Comparison of ENCODE assay signal across 18 cellular contexts in the genomic region with DNA sequence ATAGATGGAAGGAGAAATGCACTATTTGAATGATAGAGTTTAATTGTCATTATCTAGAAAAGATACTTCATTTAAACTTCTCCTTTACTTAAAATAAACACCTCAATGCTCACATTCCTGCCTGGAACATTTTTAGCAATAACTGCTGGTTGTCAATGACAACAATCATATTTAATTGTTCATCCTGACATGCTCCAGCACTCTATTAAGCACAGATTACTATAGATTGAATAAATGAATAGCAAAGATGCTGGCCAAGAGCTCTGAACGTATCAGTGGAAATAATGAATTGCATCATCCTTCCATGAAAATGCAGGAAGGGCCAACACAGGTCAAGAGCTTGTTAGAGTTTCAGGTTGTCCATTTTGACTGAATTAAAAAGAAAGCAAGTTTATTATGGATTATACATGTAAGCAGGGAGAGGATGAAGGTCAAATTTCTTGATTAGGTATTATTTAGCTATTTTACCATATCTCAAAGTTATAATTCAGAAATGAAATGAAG.
DNase-seq lines count a peak whose midpoint lies in the region; ATAC-seq and TF ChIP-seq lines count a peak whose summit lies in the region.
"Had no signal": no experiment of that assay in that cellular context is flagged by ENCODE, and none has a peak within 500 bp of the region (broad histone marks: within the 10 kb centered on the region; RNA-seq: fewer than 3 reads in every experiment).

No MANE protein-coding gene starts in this region.

- peaks cover under 1% of the 10 kb centered on the region; the same call in 1 of the 2 replicates for H3K9me3 ChIP-seq in IMR-90 (ENCODE audit: control insufficient read depth, insufficient read depth, low read length)
- no peaks in the 10 kb centered on the region for H3K9me3 ChIP-seq in mammary epithelial cell (replicated peaks; ENCODE audit: insufficient read depth, low read length)
- H3K9me3 ChIP-seq: BE2C had no signal

- no peaks in the 10 kb centered on the region for H3K9me1 ChIP-seq in IMR-90 (ENCODE audit: insufficient read depth, low read length)

- H2BK15ac ChIP-seq in IMR-90 (ENCODE audit: low read depth, low read length) = no peak overlapping the region

- H3K4me1 ChIP-seq in IMR-90 (ENCODE audit: control insufficient read depth, insufficient read depth, low read length) = no peaks in the 10 kb centered on the region
- H3K4me1 ChIP-seq in mammary epithelial cell (ENCODE audit: insufficient read depth, low read length) = peaks cover 17% of the 10 kb centered on the region

- H4K5ac ChIP-seq in IMR-90 (ENCODE audit: low read depth, low read length) = no peak overlapping the region

- H3K56ac ChIP-seq in IMR-90 (ENCODE audit: extremely low read depth, insufficient read depth, low read length) = no peak overlapping the region

- H3K36me3 ChIP-seq in IMR-90 (ENCODE audit: control insufficient read depth, insufficient read depth, low read length) (no peaks in the 10 kb centered on the region), mammary epithelial cell (ENCODE audit: insufficient read depth, low read length) (no peaks in the 10 kb centered on the region)
- H3K36me3 ChIP-seq: BE2C had no signal

- H2BK120ac ChIP-seq in IMR-90 (ENCODE audit: low read depth, low read length) = no peak overlapping the region

- dilution Hi-C loops in IMR-90 (cut with HindIII; ENCODE audit: low sequenced_read_pairs, unreplicated experiment) = no loop called here
- dilution Hi-C loops in mammary epithelial cell (cut with HindIII; ENCODE audit: low sequenced_read_pairs) = no loop called here

- no peaks in the 10 kb centered on the region for H3K79me2 ChIP-seq in mammary epithelial cell (ENCODE audit: insufficient read depth, low read length)

- H3K27ac ChIP-seq in IMR-90 (ENCODE audit: insufficient read depth, low read length) (no peak overlapping the region), mammary epithelial cell (ENCODE audit: insufficient read depth, low read depth, low read length) (peak overlapping the region; percentile 67)
- H3K27ac ChIP-seq: 22Rv1, KMS-11 had no signal

- no TSS peak for BruUV-seq in IMR-90 (replicated peaks; lab: Mats Ljungman, UMichigan)
- no TSS peak for BruUV-seq in mammary epithelial cell (replicated peaks; lab: Mats Ljungman, UMichigan)

- CTCF ChIA-PET in IMR-90 (lab: Yijun Ruan, JAX) = no interaction called here
- CTCF ChIA-PET in mammary epithelial cell (lab: Charles Lee; ENCODE audit: low non-redundant PET) = interaction anchor here (0.5 kb wide), 1 partner anchor 152 kb away, joined by 3 read pairs; no protein-coding TSS in a partner anchor

- H3K9ac ChIP-seq in IMR-90 (ENCODE audit: low read depth, low read length) = no peak overlapping the region
- H3K9ac ChIP-seq in mammary epithelial cell (ENCODE audit: insufficient read depth, low read length) = no peak overlapping the region
- H3K9ac ChIP-seq: KMS-11 had no signal

- no peak for TF ChIP-seq CTCF in IMR-90 (conservative IDR thresholded peaks at IDR 0.05; ENCODE audit: low read depth, low read length)
- no peak for TF ChIP-seq CTCF in mammary epithelial cell (conservative IDR thresholded peaks at IDR 0.05 in 1 of 2, IDR thresholded peaks at IDR 0.05 in 1 of 2; ENCODE audit: extremely low read depth in 1 of 2, insufficient read depth in 1 of 2, low read depth in 1 of 2, low read length in 2 of 2)
- TF ChIP-seq CTCF in foreskin fibroblast (IDR thresholded peaks at IDR 0.05; ENCODE audit: low read depth, low read length) = no peak

- H3K27me3 ChIP-seq in IMR-90 (ENCODE audit: control insufficient read depth, insufficient read depth, low read length) (no peaks in the 10 kb centered on the region), mammary epithelial cell (ENCODE audit: insufficient read depth, low read length) (no peaks in the 10 kb centered on the region)
- H3K27me3 ChIP-seq: BE2C had no signal

- no peak overlapping the region for H2BK20ac ChIP-seq in IMR-90 (ENCODE audit: low read depth, low read length)

- WGBS in IMR-90 (ENCODE audit: extremely low coverage in 2 of 2, insufficient read length in 1 of 2), 2 experiments = 0% methylated on average over 1 of the region's 1 CpG; no CpG with 5 or more reads in 1 of the 2 experiments
- 7% methylated on average over 1 of the region's 1 CpG for WGBS in mammary epithelial cell (ENCODE audit: low coverage, missing lambda C conversion rate)

- H3K23ac ChIP-seq in IMR-90 (ENCODE audit: low read depth, low read length) = no peak overlapping the region

- no peak overlapping the region for H3K4me3 ChIP-seq in IMR-90 (ENCODE audit: insufficient read depth, low read depth, low read length)
- H3K4me3 ChIP-seq in mammary epithelial cell (replicated peaks in 1 of 3; ENCODE audit: insufficient read depth in 1 of 3, low read depth in 2 of 3, low read length in 3 of 3) = no peak overlapping the region
- H3K4me3 ChIP-seq in foreskin fibroblast (ENCODE audit: low read depth in 1 of 2, low read length in 2 of 2) = no peak overlapping the region

- H4K8ac ChIP-seq in IMR-90 (ENCODE audit: low read depth in 2 of 2, low read length in 2 of 2) = no peak overlapping the region

- no peak overlapping the region for H2AFZ ChIP-seq in IMR-90 (replicated peaks; ENCODE audit: low read length, poor library complexity)
- H2AFZ ChIP-seq in mammary epithelial cell (ENCODE audit: low read depth, low read length) = peak overlapping the region; percentile 44

- no peak overlapping the region for H2AK9ac ChIP-seq in IMR-90 (replicated peaks; ENCODE audit: low read depth, low read length, poor library complexity)

- POLR2A ChIA-PET in IMR-90 (lab: Charles Lee; ENCODE audit: unreplicated experiment) = no interaction called here

- no peak overlapping the region for H3K14ac ChIP-seq in IMR-90 (replicated peaks; ENCODE audit: low read depth, low read length)

- no peak overlapping the region for H3K4ac ChIP-seq in IMR-90 (ENCODE audit: low read depth, low read length)

- H4K20me1 ChIP-seq in IMR-90 (ENCODE audit: insufficient read depth, low read length) (no peaks in the 10 kb centered on the region), mammary epithelial cell (ENCODE audit: insufficient read depth, low read length) (no peaks in the 10 kb centered on the region)

- DNase-seq in NCI-H146 (lab: John Stamatoyannopoulos, UW) (peak; percentile 39), NCI-H146 treated with DMSO at 0.1 percent for 48 hours (lab: John Stamatoyannopoulos, UW; ENCODE audit: unreplicated experiment) (no peak), IMR-90 (no peak), mammary epithelial cell (no peak), iris pigment epithelial cell (ENCODE audit: low read depth) (peak; percentile 4), kidney glomerular epithelial cell (lab: John Stamatoyannopoulos, UW) (no peak), foreskin fibroblast (no peak)
- no peak for DNase-seq in activated CD4-positive, alpha-beta T cell treated with anti-CD3 and anti-CD28 coated beads for 1 hour
- DNase-seq: BE2C; CD4-positive, alpha-beta T cell; DND-41; GOT3; NCI-H1092; NCI-H1694 treated with DMSO at 0.1 percent for 48 hours; NCI-H2107; NCI-H510A treated with DMSO at 0.1 percent for 48 hours had no signal

- no peak for TF ChIP-seq RAD21 in IMR-90 (IDR thresholded peaks at IDR 0.05; ENCODE audit: low read length)

- H3K18ac ChIP-seq in IMR-90 (ENCODE audit: low read depth, low read length) = no peak overlapping the region

- H3K4me2 ChIP-seq in IMR-90 (ENCODE audit: low read depth, low read length) (no peak overlapping the region), mammary epithelial cell (ENCODE audit: insufficient read depth, low read depth, low read length) (no peak overlapping the region)
- H3K4me2 ChIP-seq: KMS-11 had no signal

- no peak for ATAC-seq in IMR-90 (ENCODE audit: low read depth)

- TF ChIP-seq POLR2A in IMR-90 (IDR thresholded peaks at IDR 0.05; ENCODE audit: low read depth, low read length) = no peak

- H4K91ac ChIP-seq in IMR-90 (ENCODE audit: insufficient read depth, low read depth, low read length) = no peak overlapping the region

- no peak overlapping the region for H2BK5ac ChIP-seq in IMR-90 (ENCODE audit: low read depth, low read length, poor library complexity, severe bottlenecking)

- H3K79me1 ChIP-seq in IMR-90 (ENCODE audit: low read depth in 1 of 2, low read length in 2 of 2) = no peaks in the 10 kb centered on the region

- H2AK5ac ChIP-seq in IMR-90 (ENCODE audit: low read depth, low read length) = no peak overlapping the region

- in situ Hi-C loops in IMR-90 (cut with MboI; ENCODE audit: low sequenced_read_pairs) = no loop called here
- in situ Hi-C loops in mammary epithelial cell (cut with MboI; ENCODE audit: low sequenced_read_pairs in 2 of 2) = no loop called here

- intact Hi-C loops in IMR-90 (cut with micrococcal nuclease) = no loop called here
- intact Hi-C loops in mammary epithelial cell (cut with micrococcal nuclease) = loop anchor here (2.0 to 10.0 kb wide), 2 partner anchors 559 to 775 kb away; no protein-coding TSS in a partner anchor

TF ChIP-seq in IMR-90, 13 proteins besides CTCF, POLR2A, EP300 and RAD21:
- TF ChIP-seq, protein P1, sequence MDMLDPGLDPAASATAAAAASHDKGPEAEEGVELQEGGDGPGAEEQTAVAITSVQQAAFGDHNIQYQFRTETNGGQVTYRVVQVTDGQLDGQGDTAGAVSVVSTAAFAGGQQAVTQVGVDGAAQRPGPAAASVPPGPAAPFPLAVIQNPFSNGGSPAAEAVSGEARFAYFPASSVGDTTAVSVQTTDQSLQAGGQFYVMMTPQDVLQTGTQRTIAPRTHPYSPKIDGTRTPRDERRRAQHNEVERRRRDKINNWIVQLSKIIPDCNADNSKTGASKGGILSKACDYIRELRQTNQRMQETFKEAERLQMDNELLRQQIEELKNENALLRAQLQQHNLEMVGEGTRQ (IDR thresholded peaks at IDR 0.05; ENCODE audit: low read depth, low read length) = no peak
- TF ChIP-seq CEBPB (IDR thresholded peaks at IDR 0.05; ENCODE audit: low read depth, low read length) (0 out of 2 replicates have a peak, but pooled peaks have one; percentile 7), FOS (IDR thresholded peaks at IDR 0.05; ENCODE audit: low read depth, low read length) (no peak)

Comparison
In these comparisons a context has a peak if more than half of its experiments do, and no peak if none do; other contexts are left out.
1. DNase-seq: peak in NCI-H146 (single experiment) and iris pigment epithelial cell (single experiment); none in NCI-H146 treated with DMSO at 0.1 percent for 48 hours (single experiment), IMR-90 (single experiment), mammary epithelial cell (single experiment), kidney glomerular epithelial cell (single experiment), foreskin fibroblast (0 of 2) and activated CD4-positive, alpha-beta T cell treated with anti-CD3 and anti-CD28 coated beads for 1 hour (single experiment).